Comparison of ENCODE assay signal across 11 cellular contexts in the genomic region with DNA sequence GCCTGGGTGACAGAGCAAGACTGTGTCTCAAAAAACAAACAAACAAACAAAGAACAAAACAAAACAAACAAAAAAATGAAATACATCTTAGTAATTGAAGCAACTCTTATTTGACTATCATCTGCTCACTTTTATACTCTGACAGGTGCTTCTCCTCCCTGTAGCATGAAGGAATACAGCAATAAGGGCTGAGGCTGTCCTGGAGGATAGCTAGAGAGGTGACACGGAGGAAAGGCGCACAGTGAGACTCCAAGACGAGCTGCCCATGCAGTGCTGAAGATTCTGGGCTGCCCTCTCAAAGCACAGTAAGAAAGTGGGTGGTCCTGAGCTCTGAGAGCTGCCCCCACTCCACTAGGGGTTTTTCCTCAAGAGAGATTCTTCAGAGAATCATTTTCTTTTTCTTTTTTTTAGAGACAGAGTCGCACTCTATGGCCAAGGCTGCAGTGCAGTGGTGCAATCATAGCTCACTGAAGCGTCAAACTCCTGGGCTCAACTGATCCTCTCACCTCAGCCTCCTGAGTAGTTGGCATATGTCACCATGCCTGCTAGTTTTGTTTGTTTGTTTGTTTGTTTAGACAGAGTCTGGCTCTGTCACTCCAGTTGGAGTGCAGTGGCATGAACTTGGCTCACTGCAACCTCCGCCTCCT.
"Had no signal": no experiment of that assay in that cellular context is flagged by ENCODE, and none has a peak within 500 bp of the region (broad histone marks: within the 10 kb centered on the region; RNA-seq: fewer than 3 reads in every experiment).

No MANE protein-coding gene starts in this region.

- FAIRE-seq: H1, H54 had no signal

- H2AFZ ChIP-seq: GM23248, GM23338 had no signal

- DNase-seq: GM23248, GOT3, H7, H9, HCEC 1CT, HFFc6 had no signal

- H3K27ac ChIP-seq: GM23248 had no signal

- H3K36me3 ChIP-seq: HAP-1 had no signal

- ATAC-seq: GM23338, HCT116 had no signal

- H3K4me2 ChIP-seq: GM23338 had no signal

- H3K9ac ChIP-seq: GM23248 had no signal

- H3K9me3 ChIP-seq: HAP-1 had no signal

- H3K4me3 ChIP-seq: GM23248, GM23338, HAP-1 had no signal
